1 cellular context compared by ENCODE assay signal in the genomic region with DNA sequence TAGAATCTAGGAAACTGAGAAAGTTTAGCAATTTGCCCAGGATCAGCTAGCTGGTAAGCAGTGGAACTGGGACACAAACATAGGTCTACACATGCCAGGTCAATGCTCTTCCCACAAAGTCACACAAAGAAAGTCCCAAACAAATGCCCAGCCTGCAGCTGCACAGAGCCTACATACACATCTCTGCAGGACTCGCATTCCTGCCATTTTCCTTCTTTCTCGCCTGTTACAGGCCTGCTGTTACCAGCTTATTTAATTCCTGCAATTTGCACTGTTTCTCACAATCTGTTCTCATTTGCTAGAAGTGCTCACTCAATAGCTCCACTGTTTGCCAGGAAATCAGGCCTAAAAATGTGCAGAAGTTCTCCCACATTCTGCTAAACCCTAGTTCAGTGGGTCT.
A peak's percentile ranks its signal among the peaks of the same experiment; 100 is the strongest.
TF ChIP-seq lines count a peak whose summit lies in the region.

No MANE protein-coding gene starts in this region.

TF ChIP-seq in H1, 55 proteins besides CTCF, POLR2A, EP300 and RAD21:
- TF ChIP-seq JUN (IDR thresholded peaks at IDR 0.05; ENCODE audit: low read depth, low read length) (no peak), TEAD4 (IDR thresholded peaks at IDR 0.05; ENCODE audit: low read depth, low read length) (peak; percentile 82)
